Comparison of ENCODE assay signal across 21 cellular contexts in genomic region chr12:31017535-31017934, GRCh38.
"Had no signal": no experiment of that assay in that cellular context is flagged by ENCODE, and none has a peak within 500 bp of the region (broad histone marks: within the 10 kb centered on the region; RNA-seq: fewer than 3 reads in every experiment).

No MANE protein-coding gene starts in this region.

- ATAC-seq: activated naive CD4-positive, alpha-beta T cell treated with anti-CD3 and anti-CD28 coated beads, Interleukin-2, amount 50 U/mL, for 72 hours; activated T-cell treated with anti-CD3 and anti-CD28 coated beads, Interleukin-2, amount 50 U/mL, for 72 hours; left cardiac atrium; stimulated activated naive B cell treated with anti-CD40 and anti-IgM and Interleukin-4, amounts not matched to agents 10 μg/mL and 1 μg/mL and 100 μg/mL, for 72 hours had no signal

- H3K4me3 ChIP-seq: adrenal gland, breast epithelium, esophagus squamous epithelium, lower lobe of right lung, sigmoid colon, transverse colon had no signal

- H3K36me3 Mint-ChIP-seq: activated naive CD4-positive, alpha-beta T cell treated with anti-CD3 and anti-CD28 coated beads, Interleukin-2, amount 50 U/mL, for 72 hours; stimulated activated naive B cell treated with anti-CD40 and anti-IgM and Interleukin-4, amounts not matched to agents 10 μg/mL and 1 μg/mL and 100 μg/mL, for 72 hours had no signal

- H3K4me3 Mint-ChIP-seq: activated T-cell treated with anti-CD3 and anti-CD28 coated beads, Interleukin-2, amount 50 U/mL, for 72 hours; mesothelial cell of epicardium; nephron; stimulated activated naive B cell treated with anti-CD40 and anti-IgM and Interleukin-4, amounts not matched to agents 10 μg/mL and 1 μg/mL and 100 μg/mL, for 72 hours had no signal

- H3K27me3 ChIP-seq: adrenal gland, breast epithelium, sigmoid colon, transverse colon had no signal

- DNase-seq: activated CD4-positive, alpha-beta T cell treated with anti-CD3 and anti-CD28 coated beads, Interleukin-2, amount 50 U/mL, for 1 hour; activated CD8-positive, alpha-beta memory T cell treated with anti-CD3 and anti-CD28 coated beads for 24 hours; activated CD8-positive, alpha-beta memory T cell treated with anti-CD3 and anti-CD28 coated beads, Interleukin-2, amount 50 U/mL, for 48 hours; activated gamma-delta T cell treated with Interleukin-2 at 50 U/mL for 16 hours; activated T-cell treated with anti-CD3 and anti-CD28 coated beads, Interleukin-2, amount 50 U/mL, for 72 hours; cerebellar nuclear complex; effector CD8-positive, alpha-beta T cell; esophagus squamous epithelium; left cardiac atrium; lower lobe of right lung; nucleus accumbens; stimulated activated naive B cell treated with anti-CD40 and anti-IgM and Interleukin-4, amounts not matched to agents 10 μg/mL and 1 μg/mL and 100 μg/mL, for 72 hours; transverse colon had no signal

- H3K9me3 Mint-ChIP-seq: activated T-cell treated with anti-CD3 and anti-CD28 coated beads, Interleukin-2, amount 50 U/mL, for 72 hours; nephron; stimulated activated naive B cell treated with anti-CD40 and anti-IgM and Interleukin-4, amounts not matched to agents 10 μg/mL and 1 μg/mL and 100 μg/mL, for 72 hours had no signal

- H3K9me3 ChIP-seq: adrenal gland, breast epithelium, esophagus squamous epithelium, lower lobe of right lung, sigmoid colon, transverse colon had no signal

- H3K36me3 ChIP-seq: adrenal gland, breast epithelium, esophagus squamous epithelium, lower lobe of right lung, sigmoid colon, transverse colon had no signal

- H3K4me1 Mint-ChIP-seq: mesothelial cell of epicardium; stimulated activated naive B cell treated with anti-CD40 and anti-IgM and Interleukin-4, amounts not matched to agents 10 μg/mL and 1 μg/mL and 100 μg/mL, for 72 hours had no signal

- FAIRE-seq: astrocyte, TTC549 had no signal

- H3K27ac ChIP-seq: adrenal gland, breast epithelium, esophagus squamous epithelium, lower lobe of right lung, sigmoid colon, transverse colon had no signal

- H3K4me1 ChIP-seq: adrenal gland, breast epithelium, esophagus squamous epithelium, sigmoid colon, transverse colon had no signal

- H3K27ac Mint-ChIP-seq: activated naive CD4-positive, alpha-beta T cell treated with anti-CD3 and anti-CD28 coated beads, Interleukin-2, amount 50 U/mL, for 72 hours; activated T-cell treated with anti-CD3 and anti-CD28 coated beads, Interleukin-2, amount 50 U/mL, for 72 hours; mesothelial cell of epicardium; nephron; stimulated activated naive B cell treated with anti-CD40 and anti-IgM and Interleukin-4, amounts not matched to agents 10 μg/mL and 1 μg/mL and 100 μg/mL, for 72 hours had no signal
